11 cellular contexts compared by ENCODE assay signal in genomic region chr10:44311563-44311905, GRCh38.
A peak's percentile ranks its signal among the peaks of the same experiment; 100 is the strongest.
DNase-seq lines count a peak whose midpoint lies in the region; ATAC-seq and TF ChIP-seq lines count a peak whose summit lies in the region.
"Had no signal": no experiment of that assay in that cellular context is flagged by ENCODE, and none has a peak within 500 bp of the region (broad histone marks: within the 10 kb centered on the region; RNA-seq: fewer than 3 reads in every experiment).

No MANE protein-coding gene starts in this region.

- 71 to 87% (median 77%) methylated on average over 11 of the region's 11 CpGs for WGBS in adrenal gland, 4 donors

- H3K27ac ChIP-seq in BLaER1 (no peak overlapping the region), HUES6 (ENCODE audit: low read depth, low read length) (no peak overlapping the region), coronary artery (no peak overlapping the region), osteoblast (ENCODE audit: low read depth, low read length) (no peak overlapping the region), adrenal gland (no peak overlapping the region)
- H3K27ac ChIP-seq: colonic mucosa had no signal

- no peak for ATAC-seq in GM21786 (IDR thresholded peaks at IDR 0.05; ENCODE audit: unreplicated experiment)

- TF ChIP-seq CTCF in coronary artery (IDR thresholded peaks at IDR 0.05): no peak
- TF ChIP-seq CTCF in osteoblast (IDR thresholded peaks at IDR 0.05; ENCODE audit: extremely low read depth, low read depth, low read length): no peak
- TF ChIP-seq CTCF in adrenal gland (IDR thresholded peaks at IDR 0.05): no peak

- H3K4me1 Mint-ChIP-seq in activated T-helper 2 cell treated with anti-CD3 and anti-CD28 coated beads, Interferon-gamma antibody, Interleukin-2, Interleukin-4, amounts not matched to agents 10 μg/mL and 5 μg/mL and 100 μg/mL, durations not matched to agents 14 hours and 24 hours and 36 hours (ENCODE audit: low read depth): peaks cover 7% of the 10 kb centered on the region

- H3K27me3 ChIP-seq in BLaER1 (no peaks in the 10 kb centered on the region), HUES6 (ENCODE audit: control insufficient read depth, insufficient read depth, low read length) (peaks cover 33% of the 10 kb centered on the region), osteoblast (ENCODE audit: insufficient read depth, low read length) (no peaks in the 10 kb centered on the region), adrenal gland (peaks cover 4% of the 10 kb centered on the region)
- H3K27me3 ChIP-seq: colonic mucosa had no signal

- peak overlapping the region; percentile 91 for H2AFZ ChIP-seq in osteoblast (ENCODE audit: low read length)

- H4K20me1 ChIP-seq in BLaER1 (no peaks in the 10 kb centered on the region), osteoblast (ENCODE audit: insufficient read depth, low read length) (no peaks in the 10 kb centered on the region)

- H3K36me3 Mint-ChIP-seq in activated T-helper 2 cell treated with anti-CD3 and anti-CD28 coated beads, Interferon-gamma antibody, Interleukin-2, Interleukin-4, amounts not matched to agents 10 μg/mL and 5 μg/mL and 100 μg/mL, durations not matched to agents 14 hours and 24 hours and 36 hours (ENCODE audit: low read depth): no peaks in the 10 kb centered on the region

- no peaks in the 10 kb centered on the region for H3K9me3 ChIP-seq in BLaER1
- H3K9me3 ChIP-seq in HUES6 (ENCODE audit: control insufficient read depth, insufficient read depth, low read depth, low read length): no peaks in the 10 kb centered on the region
- H3K9me3 ChIP-seq in osteoblast (ENCODE audit: low read depth, low read length): no peaks in the 10 kb centered on the region
- no peaks in the 10 kb centered on the region for H3K9me3 ChIP-seq in adrenal gland (replicated peaks in 1 of 3)
- H3K9me3 ChIP-seq: colonic mucosa had no signal

- intact Hi-C loops in activated T-helper 2 cell treated with anti-CD3 and anti-CD28 coated beads, Interferon-gamma antibody, Interleukin-2, Interleukin-4, amounts not matched to agents 10 μg/mL and 5 μg/mL and 100 μg/mL, durations not matched to agents 14 hours and 24 hours and 36 hours (cut with micrococcal nuclease): loop anchor here (1.0 to 5.0 kb wide), 2 partner anchors 619 to 640 kb away; no protein-coding TSS in a partner anchor
- intact Hi-C loops in adrenal gland (cut with DNase I): loop anchor here in 1 of 2 donors (5.0 to 10.0 kb wide), 3 partner anchors 387 to 639 kb away; no protein-coding TSS in a partner anchor

- peak overlapping the region; percentile 65; the same call in 1 of the 2 replicates for H3K4me3 ChIP-seq in BLaER1
- H3K4me3 ChIP-seq in HUES6 (ENCODE audit: low read depth, low read length): peak overlapping the region; percentile 49; the same call in 1 of the 2 replicates
- H3K4me3 ChIP-seq in coronary artery: peak overlapping the region; percentile 63
- H3K4me3 ChIP-seq in osteoblast (ENCODE audit: insufficient read depth, low read length): no peak overlapping the region
- no peak overlapping the region for H3K4me3 ChIP-seq in adrenal gland

- peaks cover 12% of the 10 kb centered on the region for H3K27me3 Mint-ChIP-seq in activated T-helper 2 cell treated with anti-CD3 and anti-CD28 coated beads, Interferon-gamma antibody, Interleukin-2, Interleukin-4, amounts not matched to agents 10 μg/mL and 5 μg/mL and 100 μg/mL, durations not matched to agents 14 hours and 24 hours and 36 hours (ENCODE audit: low read depth)

- H3K4me1 ChIP-seq in BLaER1 (peaks cover 46% of the 10 kb centered on the region), HUES6 (ENCODE audit: control insufficient read depth, insufficient read depth, low read length) (peaks cover 14% of the 10 kb centered on the region), osteoblast (ENCODE audit: insufficient read depth, low read length) (peaks cover 12% of the 10 kb centered on the region), adrenal gland (replicated peaks in 1 of 2) (no peaks in the 10 kb centered on the region)

- H3K79me2 ChIP-seq in osteoblast (ENCODE audit: insufficient read depth, low read length): no peaks in the 10 kb centered on the region

- H3K36me3 ChIP-seq in BLaER1 (no peaks in the 10 kb centered on the region), HUES6 (ENCODE audit: control insufficient read depth, insufficient read depth, low read length) (no peaks in the 10 kb centered on the region), osteoblast (ENCODE audit: insufficient read depth, low read length) (no peaks in the 10 kb centered on the region), adrenal gland (replicated peaks in 1 of 2) (no peaks in the 10 kb centered on the region)
- H3K36me3 ChIP-seq: colonic mucosa had no signal

- no peak overlapping the region for H3K4me3 Mint-ChIP-seq in activated T-helper 2 cell treated with anti-CD3 and anti-CD28 coated beads, Interferon-gamma antibody, Interleukin-2, Interleukin-4, amounts not matched to agents 10 μg/mL and 5 μg/mL and 100 μg/mL, durations not matched to agents 14 hours and 24 hours and 36 hours (ENCODE audit: low read depth)

- no peak overlapping the region for H3K27ac Mint-ChIP-seq in activated T-helper 2 cell treated with anti-CD3 and anti-CD28 coated beads, Interferon-gamma antibody, Interleukin-2, Interleukin-4, amounts not matched to agents 10 μg/mL and 5 μg/mL and 100 μg/mL, durations not matched to agents 14 hours and 24 hours and 36 hours

- DNase-seq in coronary artery (ENCODE audit: low spot score) (no peak), osteoblast (ENCODE audit: insufficient read length, low spot score, missing footprints) (no peak), adrenal gland (no peak), NCI-H146 treated with DMSO at 0.1 percent for 48 hours (lab: John Stamatoyannopoulos, UW; ENCODE audit: unreplicated experiment) (no peak)
- DNase-seq in activated T-helper 2 cell treated with anti-CD3 and anti-CD28 coated beads, Interferon-gamma antibody, Interleukin-2, Interleukin-4, amounts not matched to agents 10 μg/mL and 5 μg/mL and 100 μg/mL, durations not matched to agents 14 hours and 24 hours and 36 hours (ENCODE audit: low spot score): no peak
- DNase-seq: NCI-H2081, NCI-H748 treated with DMSO at 0.1 percent for 48 hours had no signal

- peak overlapping the region; percentile 96 for H3K4me2 ChIP-seq in BLaER1
- H3K4me2 ChIP-seq in osteoblast (ENCODE audit: insufficient read depth, low read length): peak overlapping the region; percentile 62

- TF ChIP-seq POLR2A in adrenal gland (IDR thresholded peaks at IDR 0.05): no peak

- H3K9me3 Mint-ChIP-seq in activated T-helper 2 cell treated with anti-CD3 and anti-CD28 coated beads, Interferon-gamma antibody, Interleukin-2, Interleukin-4, amounts not matched to agents 10 μg/mL and 5 μg/mL and 100 μg/mL, durations not matched to agents 14 hours and 24 hours and 36 hours: no peaks in the 10 kb centered on the region

- H3K9ac ChIP-seq in BLaER1 (no peak overlapping the region), HUES6 (ENCODE audit: low read length) (no peak overlapping the region)

Comparison
In these comparisons a context has a peak if more than half of its experiments do, and no peak if none do; other contexts are left out.
1. H3K4me3 ChIP-seq: peak in BLaER1 (single experiment), HUES6 (single experiment) and coronary artery (single experiment); none in osteoblast (single experiment) and adrenal gland (0 of 4).